In the genomic region with DNA sequence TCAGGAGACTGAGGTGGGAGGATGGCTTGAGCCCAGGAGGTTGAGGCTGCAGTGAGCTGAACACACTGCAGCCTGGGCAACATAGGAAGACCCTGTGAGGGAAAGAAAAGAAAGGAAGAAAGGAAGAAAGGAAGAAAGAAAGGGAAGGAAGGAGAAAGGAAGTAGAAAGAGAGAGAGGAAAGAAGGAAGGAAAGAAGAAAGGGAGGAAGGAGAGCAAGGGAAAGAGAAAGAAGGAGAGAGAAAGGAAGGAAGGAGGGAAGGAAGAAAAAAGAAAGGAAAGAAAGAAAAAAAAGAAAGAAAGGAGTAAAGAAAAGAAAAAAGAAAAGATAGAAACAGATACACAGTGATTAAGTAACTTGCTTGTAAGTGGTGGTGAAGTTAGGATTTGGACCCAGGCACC, we compare ENCODE assay signal across 22 cellular contexts. TPM values are rescaled to one million over a fixed set of nuclear protein-coding genes. Genes with fewer than 3 reads are reported as not detected.
A peak's percentile ranks its signal among the peaks of the same experiment; 100 is the strongest.
DNase-seq lines count a peak whose midpoint lies in the region; ATAC-seq, FAIRE-seq and TF ChIP-seq lines count a peak whose summit lies in the region.
"Had no signal": no experiment of that assay in that cellular context is flagged by ENCODE, and none has a peak within 500 bp of the region (broad histone marks: within the 10 kb centered on the region; RNA-seq: fewer than 3 reads in every experiment).

No MANE protein-coding gene starts in this region.

- peaks cover 30% of the 10 kb centered on the region for H3K79me2 ChIP-seq in GM23248 (ENCODE audit: insufficient read depth)
- no peaks in the 10 kb centered on the region for H3K79me2 ChIP-seq in astrocyte (ENCODE audit: insufficient read depth, low read length)

- H3K4me3 Mint-ChIP-seq in astrocyte (ENCODE audit: unreplicated experiment), result no peak overlapping the region
- H3K4me3 Mint-ChIP-seq: central memory CD8-positive, alpha-beta T cell had no signal

- no peaks in the 10 kb centered on the region for H4K20me1 ChIP-seq in GM23248 (ENCODE audit: insufficient read depth)
- no peaks in the 10 kb centered on the region for H4K20me1 ChIP-seq in astrocyte (ENCODE audit: insufficient read depth, low read length)

- peaks cover 23% of the 10 kb centered on the region for H3K4me1 Mint-ChIP-seq in astrocyte (ENCODE audit: low read depth, unreplicated experiment)

- no peaks in the 10 kb centered on the region for H3K9me2 ChIP-seq in GM23248 (ENCODE audit: insufficient read depth)

- H3K9me3 ChIP-seq in GM23248 (ENCODE audit: low read depth) (no peaks in the 10 kb centered on the region), astrocyte (ENCODE audit: insufficient read depth, low read depth, low read length) (no peaks in the 10 kb centered on the region), right lobe of liver (no peaks in the 10 kb centered on the region), skeletal muscle satellite cell (replicated peaks; ENCODE audit: low read length) (no peaks in the 10 kb centered on the region), esophagus squamous epithelium (no peaks in the 10 kb centered on the region)
- H3K9me3 ChIP-seq: gastrocnemius medialis, lower lobe of right lung, testis had no signal

- peaks cover 50% of the 10 kb centered on the region for H3F3A ChIP-seq in GM23248 (ENCODE audit: insufficient read depth)

- no peak for TF ChIP-seq CTCF in astrocyte (IDR thresholded peaks at IDR 0.05; ENCODE audit: insufficient read depth, low read depth, low read length)
- no peak for TF ChIP-seq CTCF in right lobe of liver (IDR thresholded peaks at IDR 0.05)
- TF ChIP-seq CTCF in esophagus squamous epithelium (IDR thresholded peaks at IDR 0.05), result no peak

- peak overlapping the region; percentile 88 for H3K27ac ChIP-seq in GM23248
- peak overlapping the region; percentile 76 for H3K27ac ChIP-seq in astrocyte (ENCODE audit: low read depth, low read length)
- peak overlapping the region in 2 of 3 donors; percentile 51 to 57 for H3K27ac ChIP-seq in right lobe of liver
- no peak overlapping the region for H3K27ac ChIP-seq in esophagus squamous epithelium
- H3K27ac ChIP-seq: gastrocnemius medialis, lower lobe of right lung, testis had no signal

- no peak for TF ChIP-seq POLR2A in right lobe of liver (IDR thresholded peaks at IDR 0.05)
- no peak for TF ChIP-seq POLR2A in esophagus squamous epithelium (IDR thresholded peaks at IDR 0.05)

- no peaks in the 10 kb centered on the region for H3K36me3 ChIP-seq in GM23248 (ENCODE audit: low read depth)
- no peaks in the 10 kb centered on the region for H3K36me3 ChIP-seq in astrocyte (ENCODE audit: insufficient read depth, low read length)
- no peaks in the 10 kb centered on the region for H3K36me3 ChIP-seq in right lobe of liver
- no peaks in the 10 kb centered on the region for H3K36me3 ChIP-seq in skeletal muscle satellite cell (ENCODE audit: insufficient read depth, low read length)
- no peaks in the 10 kb centered on the region for H3K36me3 ChIP-seq in esophagus squamous epithelium
- H3K36me3 ChIP-seq: gastrocnemius medialis, lower lobe of right lung had no signal

- H3K36me3 Mint-ChIP-seq in astrocyte (ENCODE audit: low read depth, unreplicated experiment), result peaks cover 2% of the 10 kb centered on the region

- peaks cover 13% of the 10 kb centered on the region for H3K9me3 Mint-ChIP-seq in astrocyte (ENCODE audit: unreplicated experiment)
- H3K9me3 Mint-ChIP-seq: central memory CD8-positive, alpha-beta T cell had no signal

- H3K4me2 ChIP-seq in GM23248 (ENCODE audit: unreplicated experiment), result peak overlapping the region; percentile 71
- peak overlapping the region; percentile 59 for H3K4me2 ChIP-seq in astrocyte (ENCODE audit: low read length)
- H3K4me2 ChIP-seq in skeletal muscle satellite cell (ENCODE audit: low read length), result peak overlapping the region; percentile 43

- peaks cover 68% of the 10 kb centered on the region for H3K4me1 ChIP-seq in GM23248 (ENCODE audit: insufficient read depth)
- H3K4me1 ChIP-seq in astrocyte (ENCODE audit: insufficient read depth, low read length), result peaks cover 18% of the 10 kb centered on the region
- H3K4me1 ChIP-seq in right lobe of liver, result peaks cover 0 to 45% (median 14%) of the 10 kb centered on the region in 4 donors
- H3K4me1 ChIP-seq in skeletal muscle satellite cell (ENCODE audit: control insufficient read depth, insufficient read depth, low read length), result peaks cover 42% of the 10 kb centered on the region
- H3K4me1 ChIP-seq in esophagus squamous epithelium, result peaks cover 0 to 26% (median 11%) of the 10 kb centered on the region in 3 donors
- H3K4me1 ChIP-seq: lower lobe of right lung, testis had no signal

- no peaks in the 10 kb centered on the region for H3K27me3 ChIP-seq in GM23248 (replicated peaks; ENCODE audit: insufficient read depth)
- H3K27me3 ChIP-seq in astrocyte (ENCODE audit: insufficient read depth, low read length), result no peaks in the 10 kb centered on the region
- no peaks in the 10 kb centered on the region for H3K27me3 ChIP-seq in right lobe of liver
- no peaks in the 10 kb centered on the region for H3K27me3 ChIP-seq in skeletal muscle satellite cell (ENCODE audit: control insufficient read depth, insufficient read depth, low read length)
- H3K27me3 ChIP-seq in esophagus squamous epithelium, result no peaks in the 10 kb centered on the region
- H3K27me3 ChIP-seq: gastrocnemius medialis, testis had no signal

- DNase-seq in GM23248 (no peak), astrocyte (ENCODE audit: low read depth) (no peak), right lobe of liver (no peak), Right ventricle myocardium superior (no peak), activated gamma-delta T cell treated with Interleukin-2 at 50 U/mL for 16 hours (no peak), esophagus squamous epithelium (lab: John Stamatoyannopoulos, UW) (no peak)
- DNase-seq: activated naive CD4-positive, alpha-beta T cell treated with anti-CD3 and anti-CD28 coated beads, Interleukin-2, amount 50 U/mL, for 16 hours; aorta; COR-L47; gastrocnemius medialis; hypothalamus; Karpas-422; lower lobe of right lung; NCI-H82; OCI-M1; right cardiac atrium; testis had no signal

- H2AFZ ChIP-seq in GM23248 (peak overlapping the region; percentile 9; the same call in 1 of the 2 replicates), astrocyte (ENCODE audit: low read depth, low read length) (peak overlapping the region; percentile 48)

- H3K4me3 ChIP-seq in GM23248 (peak overlapping the region; percentile 26; the same call in 1 of the 2 replicates), astrocyte (ENCODE audit: insufficient read depth, low read depth, low read length) (no peak overlapping the region), right lobe of liver (no peak overlapping the region), skeletal muscle satellite cell (ENCODE audit: low read length) (no peak overlapping the region), esophagus squamous epithelium (no peak overlapping the region)
- H3K4me3 ChIP-seq: gastrocnemius medialis, lower lobe of right lung, testis had no signal

- no peak for FAIRE-seq in astrocyte (lab: Jason Lieb, UNC)
- FAIRE-seq: GM12891, TTC549 had no signal

- in situ Hi-C loops in GM23248 (cut with MboI), result no loop called here

- no peak for ATAC-seq in right lobe of liver
- ATAC-seq in Right ventricle myocardium superior (ENCODE audit: poor library complexity), result no peak
- ATAC-seq: gastrocnemius medialis, lower lobe of right lung, right cardiac atrium, Right ventricle myocardium inferior had no signal

- intact Hi-C loops in right lobe of liver (cut with DNase I), result no loop called here
- intact Hi-C loops in Right ventricle myocardium superior (cut with DNase I), result no loop called here
- intact Hi-C loops in esophagus squamous epithelium (cut with DNase I), result no loop called here

- H3K9ac ChIP-seq in GM23248, result peak overlapping the region; percentile 56
- peak overlapping the region; percentile 30 for H3K9ac ChIP-seq in astrocyte (ENCODE audit: low read length)
- peak overlapping the region; percentile 55 for H3K9ac ChIP-seq in skeletal muscle satellite cell (ENCODE audit: low read depth, low read length)

- H3K27me3 Mint-ChIP-seq in astrocyte (ENCODE audit: low read depth, unreplicated experiment), result no peaks in the 10 kb centered on the region
- H3K27me3 Mint-ChIP-seq: central memory CD8-positive, alpha-beta T cell had no signal

- H3K27ac Mint-ChIP-seq in astrocyte (ENCODE audit: unreplicated experiment), result peak overlapping the region; percentile 63

RNA-seq across cellular contexts. Expression of gene C12orf75, which starts 13.6 kb away (rescaled TPM):
- 313 and 349 TPM in 2 replicates for total RNA-seq in GM23248 (2014; rRNA removed; shearing (Covaris generic))
- polyA plus RNA-seq in GM23248 (2016; fragmentation: Nextera tagmentation; extraction: Ambion mirVana), result 590 and 607 TPM in 2 replicates
- total RNA-seq in astrocyte (130 and 163 TPM in 2 replicates), right lobe of liver (1 to 10 TPM; 1.3 to 5.5 (median 2.7) TPM), Right ventricle myocardium superior (0.97 TPM), esophagus squamous epithelium (10 to 100 TPM in 3 of 4 donors, 1 to 10 TPM in 1; 8.5 to 56.3 (median 13.7) TPM)
- total RNA-seq in skeletal muscle satellite cell (2012; rRNA removed), result 33.0 and 61.2 TPM in 2 replicates

Comparison
In these comparisons a context has a peak if more than half of its experiments do, and no peak if none do; other contexts are left out.
1. H3K27ac ChIP-seq: peak in GM23248 (single experiment), astrocyte (single experiment) and right lobe of liver (2 of 3); none in esophagus squamous epithelium (0 of 4).
2. Peak in every context shown above with its lines, with median percentiles within 50 percentile points of each other: H3K4me2 ChIP-seq and H3K9ac ChIP-seq.